22 cellular contexts compared by ENCODE assay signal in the genomic region with DNA sequence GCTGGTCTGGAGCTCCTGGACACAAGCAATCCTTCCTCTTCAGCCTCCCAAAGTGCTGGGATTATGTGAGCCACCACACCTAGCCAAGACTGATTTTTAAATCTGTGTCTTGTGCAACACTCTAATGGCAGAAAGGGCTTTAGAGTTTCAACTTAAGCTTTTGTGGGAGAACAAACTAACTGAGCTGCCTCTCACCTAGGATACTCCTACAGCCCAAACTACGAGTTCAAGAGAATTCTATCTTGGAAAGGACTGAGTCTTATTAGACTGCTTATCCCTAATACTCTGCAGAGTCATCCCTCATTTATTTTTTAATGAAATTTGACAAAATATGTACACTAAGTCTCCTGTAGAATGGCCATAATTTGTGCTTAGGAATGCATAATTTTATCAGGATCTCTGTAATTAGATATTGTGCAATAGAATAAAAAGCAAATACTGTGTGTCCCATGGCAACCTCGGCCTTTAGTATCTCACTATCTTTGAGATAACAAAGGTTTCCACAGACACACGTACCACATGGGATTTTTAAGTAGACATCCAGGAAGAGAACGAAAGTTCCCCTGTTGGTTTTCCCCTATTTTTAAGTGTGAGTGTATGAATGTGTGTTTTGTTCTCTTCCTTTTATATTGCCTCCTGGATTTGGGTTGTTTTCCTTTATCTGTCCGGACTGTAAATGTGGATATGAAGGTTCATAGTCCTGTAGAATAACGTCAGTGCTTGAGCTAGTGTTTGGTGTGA.
A peak's percentile ranks its signal among the peaks of the same experiment; 100 is the strongest.
DNase-seq lines count a peak whose midpoint lies in the region; ATAC-seq, FAIRE-seq and TF ChIP-seq lines count a peak whose summit lies in the region.
"Had no signal": no experiment of that assay in that cellular context is flagged by ENCODE, and none has a peak within 500 bp of the region (broad histone marks: within the 10 kb centered on the region; RNA-seq: fewer than 3 reads in every experiment).

No MANE protein-coding gene starts in this region.

- peak; percentile 18 for FAIRE-seq in colon (lab: Jason Lieb, UNC)
- FAIRE-seq: GM18507, HTR-8/SVneo had no signal

- TF ChIP-seq POLR2A in right lobe of liver (IDR thresholded peaks at IDR 0.05) (no peak), transverse colon (IDR thresholded peaks at IDR 0.05) (no peak)

- H3K9me3 ChIP-seq in right lobe of liver (no peaks in the 10 kb centered on the region), transverse colon (no peaks in the 10 kb centered on the region), MG63 (no peaks in the 10 kb centered on the region)
- H3K9me3 ChIP-seq: BLaER1 had no signal

- H3K4me1 ChIP-seq in right lobe of liver (peaks cover 0 to 31% (median 14%) of the 10 kb centered on the region in 4 donors), transverse colon (peaks cover 0 to 18% (median 17%) of the 10 kb centered on the region in 4 donors)
- H3K4me1 ChIP-seq: BLaER1 had no signal

- TF ChIP-seq CTCF in right lobe of liver (IDR thresholded peaks at IDR 0.05) (no peak), transverse colon (IDR thresholded peaks at IDR 0.05) (no peak)

- peak; percentile 35 for DNase-seq in SK-MEL-5 (ENCODE audit: low read depth, low spot score)
- no peak for DNase-seq in right lobe of liver
- DNase-seq in transverse colon, result no peak
- DNase-seq in DMS153 treated with DMSO at 0.1 percent for 48 hours (lab: John Stamatoyannopoulos, UW; ENCODE audit: unreplicated experiment), result no peak
- no peak for DNase-seq in MG63
- no peak for DNase-seq in Right ventricle myocardium inferior (ENCODE audit: missing footprints)
- DNase-seq: CD8-positive, alpha-beta memory T cell; DMS53; H9; KG1; NCI-H1092 treated with DMSO at 0.1 percent for 48 hours; NCI-H187; NCI-H2171; NCI-H446 treated with DMSO at 0.1 percent for 48 hours; NCI-H748 treated with DMSO at 0.1 percent for 48 hours; PC-3; Right ventricle myocardium superior had no signal

- 12% methylated on average over 6 of the region's 6 CpGs for WGBS in right lobe of liver (ENCODE audit: insufficient coverage, low coverage, low lambda C conversion rate, missing lambda C conversion rate)
- WGBS in transverse colon (ENCODE audit: low coverage in 1 of 2), 2 donors, result 51 to 64% methylated on average over 5 to 6 of the region's 6 CpGs

- H3K36me3 ChIP-seq in right lobe of liver, result no peaks in the 10 kb centered on the region
- H3K36me3 ChIP-seq in transverse colon, result no peaks in the 10 kb centered on the region
- H3K36me3 ChIP-seq in MG63, result no peaks in the 10 kb centered on the region

- no peaks in the 10 kb centered on the region for H3K27me3 ChIP-seq in right lobe of liver
- H3K27me3 ChIP-seq in transverse colon, result no peaks in the 10 kb centered on the region
- no peaks in the 10 kb centered on the region for H3K27me3 ChIP-seq in MG63
- H3K27me3 ChIP-seq: BLaER1 had no signal

- no peak overlapping the region for H3K4me3 ChIP-seq in right lobe of liver
- no peak overlapping the region for H3K4me3 ChIP-seq in transverse colon
- H3K4me3 ChIP-seq in MG63, result no peak overlapping the region
- H3K4me3 ChIP-seq: BLaER1 had no signal

- TF ChIP-seq EP300 in transverse colon (IDR thresholded peaks at IDR 0.05; ENCODE audit: low read depth), result no peak

- H3K27ac ChIP-seq in right lobe of liver (peak overlapping the region; percentile 6 to 79 (median 51)), transverse colon (peak overlapping the region; percentile 22 to 61 (median 47))
- H3K27ac ChIP-seq: BLaER1 had no signal

- peak; percentile 80 to 90 (median 85) for ATAC-seq in right lobe of liver
- no peak for ATAC-seq in HG03280 (IDR thresholded peaks at IDR 0.05; ENCODE audit: unreplicated experiment)
- no peak for ATAC-seq in Right ventricle myocardium inferior
- ATAC-seq: PC-3 had no signal

- intact Hi-C loops in right lobe of liver (cut with DNase I), result no loop called here
- intact Hi-C loops in transverse colon (cut with DNase I; ENCODE audit: low total_unique reads), result no loop called here
- intact Hi-C loops in Right ventricle myocardium inferior (cut with DNase I), result no loop called here

- in situ Hi-C loops in SK-MEL-5 (cut with HindIII; ENCODE audit: low pct_unique_long_range_greater_than_20kb, low sequenced_read_pairs) (no loop called here), transverse colon (cut with MboI; ENCODE audit: low pct_ligation_motif_present in 1 of 4, low pct_unique_long_range_greater_than_20kb in 1 of 4, low sequenced_read_pairs in 3 of 4) (no loop called here)

Comparison
In these comparisons a context has a peak if more than half of its experiments do, and no peak if none do; other contexts are left out.
1. ATAC-seq: peak in right lobe of liver (4 of 4); none in HG03280 (single experiment) and Right ventricle myocardium inferior (single experiment).